ENCODE assay signal across 10 cellular contexts in genomic region chr14:39168591-39168990, GRCh38. TPM values are rescaled to one million over a fixed set of nuclear protein-coding genes. Genes with fewer than 3 reads are reported as not detected.
DNase-seq lines count a peak whose midpoint lies in the region; ATAC-seq and TF ChIP-seq lines count a peak whose summit lies in the region.
"Had no signal": no experiment of that assay in that cellular context is flagged by ENCODE, and none has a peak within 500 bp of the region (broad histone marks: within the 10 kb centered on the region; RNA-seq: fewer than 3 reads in every experiment).

No MANE protein-coding gene starts in this region.

- H3K36me3 Mint-ChIP-seq in CD8-positive, alpha-beta T cell = peaks cover 32% of the 10 kb centered on the region
- peaks cover 7% of the 10 kb centered on the region for H3K36me3 Mint-ChIP-seq in neural progenitor cell

- peak overlapping the region; percentile 25 for H3K27ac Mint-ChIP-seq in CD8-positive, alpha-beta T cell
- H3K27ac Mint-ChIP-seq in neural progenitor cell = no peak overlapping the region

- H3K9me2 ChIP-seq in OCI-LY1 (ENCODE audit: low read depth, low read length) = no peaks in the 10 kb centered on the region

- peak overlapping the region; percentile 12 for H3K4me3 ChIP-seq in CD8-positive, alpha-beta T cell (ENCODE audit: low read depth, low read length)
- peak overlapping the region; percentile 85 for H3K4me3 ChIP-seq in OCI-LY1 (ENCODE audit: low read depth, low read length, poor library complexity, severe bottlenecking)
- peak overlapping the region; percentile 99 for H3K4me3 ChIP-seq in endocrine pancreas (ENCODE audit: control insufficient read depth, insufficient read depth, low read length)
- H3K4me3 ChIP-seq in neural progenitor cell = peak overlapping the region; percentile 79

- H3K27me3 Mint-ChIP-seq in CD8-positive, alpha-beta T cell (ENCODE audit: low read depth) = no peaks in the 10 kb centered on the region
- H3K27me3 Mint-ChIP-seq in neural progenitor cell (ENCODE audit: insufficient read depth, low read depth) = peaks cover 2% of the 10 kb centered on the region

- CTCF ChIA-PET in CD8-positive, alpha-beta T cell (lab: Charles Lee) = interaction anchor here (0.5 kb wide), 1 partner anchor 1260 kb away, joined by 3 read pairs; no protein-coding TSS in a partner anchor

- H3K4me1 Mint-ChIP-seq in CD8-positive, alpha-beta T cell (ENCODE audit: low read depth) = peaks cover 55% of the 10 kb centered on the region
- H3K4me1 Mint-ChIP-seq in neural progenitor cell = peaks cover 25% of the 10 kb centered on the region

- DNase-seq in CD8-positive, alpha-beta T cell = no peak
- no peak for DNase-seq in neural progenitor cell (ENCODE audit: low spot score)
- no peak for DNase-seq in midbrain (lab: John Stamatoyannopoulos, UW)
- no peak for DNase-seq in anterior cingulate cortex (lab: John Stamatoyannopoulos, UW)
- DNase-seq in sciatic nerve (ENCODE audit: low spot score) = no peak
- DNase-seq: H7, hypothalamus had no signal

- intact Hi-C loops in CD8-positive, alpha-beta T cell (cut with DNase I, micrococcal nuclease) = no loop called here
- intact Hi-C loops in sciatic nerve (cut with DNase I) = no loop called here

- H3K9me3 ChIP-seq in CD8-positive, alpha-beta T cell (ENCODE audit: low read length) = no peaks in the 10 kb centered on the region
- no peaks in the 10 kb centered on the region for H3K9me3 ChIP-seq in OCI-LY1 (ENCODE audit: low read length)
- H3K9me3 ChIP-seq in endocrine pancreas (ENCODE audit: control insufficient read depth, low read length) = no peaks in the 10 kb centered on the region
- no peaks in the 10 kb centered on the region for H3K9me3 ChIP-seq in neural progenitor cell (ENCODE audit: low read depth)

- peaks cover 33% of the 10 kb centered on the region for H3K79me2 ChIP-seq in OCI-LY1 (ENCODE audit: insufficient read depth, low read length)
- H3K79me2 ChIP-seq in neural progenitor cell (ENCODE audit: low read depth) = peaks cover 43% of the 10 kb centered on the region

- H3K9ac ChIP-seq in OCI-LY1 (ENCODE audit: low read length) = peak overlapping the region; percentile 88
- H3K9ac ChIP-seq in endocrine pancreas (ENCODE audit: control insufficient read depth, insufficient read depth, low read length) = no peak overlapping the region
- H3K9ac ChIP-seq in neural progenitor cell = peak overlapping the region; percentile 86

- POLR2A ChIA-PET in CD8-positive, alpha-beta T cell (lab: Charles Lee) = interaction anchor here (1.2 kb wide), 1 partner anchor 263 kb away, joined by 4 read pairs; no protein-coding TSS in a partner anchor

- no peaks in the 10 kb centered on the region for H3K27me3 ChIP-seq in CD8-positive, alpha-beta T cell (ENCODE audit: insufficient read depth, low read length)
- H3K27me3 ChIP-seq in OCI-LY1 (ENCODE audit: insufficient read depth, low read length) (no peaks in the 10 kb centered on the region), endocrine pancreas (ENCODE audit: control insufficient read depth, insufficient read depth, low read length) (no peaks in the 10 kb centered on the region), neural progenitor cell (no peaks in the 10 kb centered on the region)

- H3K4me1 ChIP-seq in CD8-positive, alpha-beta T cell (ENCODE audit: insufficient read depth, low read length) = peaks cover 34% of the 10 kb centered on the region
- H3K4me1 ChIP-seq in OCI-LY1 (ENCODE audit: insufficient read depth, low read length, severe bottlenecking) (peaks cover 54% of the 10 kb centered on the region), endocrine pancreas (ENCODE audit: control insufficient read depth, insufficient read depth, low read length) (peaks cover 29% of the 10 kb centered on the region), neural progenitor cell (peaks cover 19% of the 10 kb centered on the region)

- H3F3A ChIP-seq in OCI-LY1 (ENCODE audit: insufficient read depth, low read length) = peaks cover 6% of the 10 kb centered on the region; the same call in 1 of the 2 replicates
- peaks cover 26% of the 10 kb centered on the region for H3F3A ChIP-seq in neural progenitor cell (ENCODE audit: low read depth)

- no peak for TF ChIP-seq CTCF in CD8-positive, alpha-beta T cell (IDR thresholded peaks at IDR 0.05)
- no peak for TF ChIP-seq CTCF in OCI-LY1 (IDR thresholded peaks at IDR 0.05; ENCODE audit: low read length)
- no peak for TF ChIP-seq CTCF in neural progenitor cell (IDR thresholded peaks at IDR 0.05)

- no peaks in the 10 kb centered on the region for H4K20me1 ChIP-seq in OCI-LY1 (ENCODE audit: insufficient read depth, low read length)
- no peaks in the 10 kb centered on the region for H4K20me1 ChIP-seq in neural progenitor cell (ENCODE audit: low read depth)

- ATAC-seq in CD8-positive, alpha-beta T cell = no peak
- ATAC-seq in sciatic nerve (no peak), GM18502 (IDR thresholded peaks at IDR 0.05; ENCODE audit: poor library complexity, unreplicated experiment) (no peak)

- H3K9me3 Mint-ChIP-seq in CD8-positive, alpha-beta T cell = no peaks in the 10 kb centered on the region
- H3K9me3 Mint-ChIP-seq in neural progenitor cell = no peaks in the 10 kb centered on the region

- H2AFZ ChIP-seq in OCI-LY1 (ENCODE audit: low read length) (no peak overlapping the region), neural progenitor cell (replicated peaks) (no peak overlapping the region)

- peak overlapping the region; percentile 87 for H3K4me3 Mint-ChIP-seq in CD8-positive, alpha-beta T cell
- H3K4me3 Mint-ChIP-seq in neural progenitor cell = peak overlapping the region; percentile 95

- H3K4me2 ChIP-seq in OCI-LY1 (ENCODE audit: low read length) (peak overlapping the region; percentile 94), neural progenitor cell (peak overlapping the region; percentile 94)

- no peak overlapping the region for H3K27ac ChIP-seq in CD8-positive, alpha-beta T cell (ENCODE audit: low read depth, low read length)
- no peak overlapping the region for H3K27ac ChIP-seq in OCI-LY1 (ENCODE audit: low read depth, low read length, poor library complexity, severe bottlenecking)
- H3K27ac ChIP-seq in neural progenitor cell = no peak overlapping the region

- H3K36me3 ChIP-seq in CD8-positive, alpha-beta T cell (ENCODE audit: insufficient read depth, low read length) = peaks cover 4% of the 10 kb centered on the region
- H3K36me3 ChIP-seq in OCI-LY1 (ENCODE audit: insufficient read depth, low read length) (peaks cover 17% of the 10 kb centered on the region; the same call in 1 of the 2 replicates), endocrine pancreas (ENCODE audit: control insufficient read depth, insufficient read depth, low read length) (no peaks in the 10 kb centered on the region), neural progenitor cell (no peaks in the 10 kb centered on the region)

RNA-seq across cellular contexts. Expression of gene TRAPPC6B, which starts 1.5 kb away (rescaled TPM):
- 1 to 10 TPM; 6.8 to 7.1 TPM for total RNA-seq in CD8-positive, alpha-beta T cell
- 22.3 and 32.5 TPM in 2 replicates for total RNA-seq in neural progenitor cell (ENCODE audit: low replicate concordance)
- total RNA-seq in sciatic nerve = 28.6 TPM

RNA-seq across cellular contexts. Expression of gene PNN, which starts 6.5 kb away (rescaled TPM):
- total RNA-seq in CD8-positive, alpha-beta T cell = 100 to 1,000 TPM; 102 to 109 TPM
- 82.8 and 110 TPM in 2 replicates for total RNA-seq in neural progenitor cell (ENCODE audit: low replicate concordance)
- total RNA-seq in sciatic nerve = 71.9 TPM

RNA-seq across cellular contexts. Expression of gene GEMIN2, which starts 54.5 kb away (rescaled TPM):
- total RNA-seq in CD8-positive, alpha-beta T cell = 10 to 100 TPM; 14.0 to 14.5 TPM
- 65.3 and 71.8 TPM in 2 replicates for total RNA-seq in neural progenitor cell (ENCODE audit: low replicate concordance)
- total RNA-seq in sciatic nerve = 13.7 TPM

Comparison
In these comparisons a context has a peak if more than half of its experiments do, and no peak if none do; other contexts are left out.
1. H3K4me3 ChIP-seq: peak in every context shown above with its lines; median percentile 99 in endocrine pancreas; 85 in OCI-LY1; 79 in neural progenitor cell; 12 in CD8-positive, alpha-beta T cell.